In the genomic region with DNA sequence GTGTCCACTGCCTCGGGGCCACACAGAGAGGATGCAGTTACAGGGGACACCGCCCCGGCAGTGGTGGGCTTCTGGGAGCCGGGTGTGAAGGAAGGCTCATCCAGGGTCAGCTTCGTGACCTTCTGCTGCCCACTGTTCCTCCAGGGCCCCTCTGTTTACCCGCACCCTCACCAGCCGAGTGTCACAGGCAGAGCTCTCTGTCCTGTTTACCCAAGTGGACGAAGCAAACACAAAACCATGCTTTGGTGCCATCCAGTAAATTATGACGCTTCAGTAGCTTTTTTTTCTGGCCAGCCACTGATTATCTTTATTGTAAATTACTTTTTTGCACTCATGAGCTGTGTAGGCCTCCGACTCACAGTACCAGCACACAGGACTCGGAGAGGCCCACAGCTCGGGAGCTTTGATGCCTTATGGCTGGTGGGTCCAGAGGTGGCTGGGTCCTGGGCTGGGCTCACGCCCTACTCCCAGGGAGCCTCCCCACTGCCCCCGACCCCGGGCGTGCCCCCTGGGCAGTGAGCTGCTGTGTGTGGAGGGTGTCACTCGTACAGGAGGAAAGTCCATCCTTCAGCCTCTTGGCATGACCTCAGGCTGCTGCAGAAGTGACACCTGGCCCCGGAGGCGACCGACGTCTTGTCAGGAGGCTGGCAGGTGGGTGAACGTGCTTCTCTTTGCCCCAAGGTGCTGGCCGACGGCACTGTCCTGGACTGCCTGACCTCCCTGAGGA, we compare ENCODE assay signal across 30 cellular contexts. TPM values are rescaled to one million over a fixed set of nuclear protein-coding genes. Genes with fewer than 3 reads are reported as not detected.
"Had no signal": no experiment of that assay in that cellular context is flagged by ENCODE, and none has a peak within 500 bp of the region (broad histone marks: within the 10 kb centered on the region; RNA-seq: fewer than 3 reads in every experiment).

No MANE protein-coding gene starts in this region.

- H3K4me3 Mint-ChIP-seq: dendritic cell treated with granulocyte-macrophage colony-stimulating factor and Interleukin-4, amounts not matched to agents 40 ng/mL and 50 ng/mL, for 4 days; naive thymus-derived CD8-positive, alpha-beta T cell; nephron progenitor cell; type B pancreatic cell had no signal

- DNase-seq: colonic mucosa; effector CD8-positive, alpha-beta T cell; esophagus squamous epithelium; foreskin melanocyte; kidney; lower lobe of right lung; naive thymus-derived CD8-positive, alpha-beta T cell; nephron progenitor cell; occipital lobe; retina; stimulated activated CD4-positive, alpha-beta T cell treated with anti-CD3 and anti-CD28 coated beads, Interleukin-12 subunit alpha, Interleukin-12 subunit beta, amount 100 ng/mL, for 4 hours; stimulated activated CD4-positive, alpha-beta T cell treated with anti-CD3 and anti-CD28 coated beads, Interleukin-1b, Interleukin-23, amount 100 ng/mL, for 48 hours; stimulated activated CD4-positive, alpha-beta T cell treated with anti-CD3 and anti-CD28 coated beads, Interleukin-4, amount 100 ng/mL, for 1 hour; stimulated activated CD8-positive, alpha-beta memory T cell treated with anti-CD3 and anti-CD28 coated beads, Interleukin-4, amount 100 ng/mL, for 48 hours; stimulated activated naive CD4-positive, alpha-beta T cell treated with Interleukin-2 at 50 U/mL for 16 hours; stomach; thyroid gland had no signal

- H3K36me3 ChIP-seq: colonic mucosa had no signal

- ATAC-seq: left lung; naive thymus-derived CD8-positive, alpha-beta T cell; sciatic nerve had no signal

- H3K27ac ChIP-seq: colonic mucosa, esophagus squamous epithelium, left lung, lower lobe of right lung, pancreas, stomach, thyroid gland had no signal

- H3K9me3 Mint-ChIP-seq: dendritic cell treated with granulocyte-macrophage colony-stimulating factor and Interleukin-4, amounts not matched to agents 40 ng/mL and 50 ng/mL, for 4 days; naive thymus-derived CD8-positive, alpha-beta T cell had no signal

- H3K4me1 ChIP-seq: colonic mucosa, lower lobe of right lung, pancreas, thyroid gland had no signal

- H3K9me3 ChIP-seq: colonic mucosa, esophagus squamous epithelium, left lung, lower lobe of right lung, pancreas, stomach, thyroid gland had no signal

- H3K4me2 ChIP-seq: smooth muscle cell had no signal

- H3K27ac Mint-ChIP-seq: dendritic cell treated with granulocyte-macrophage colony-stimulating factor and Interleukin-4, amounts not matched to agents 40 ng/mL and 50 ng/mL, for 4 days; nephron progenitor cell; type B pancreatic cell had no signal

- H3K27me3 Mint-ChIP-seq: dendritic cell treated with granulocyte-macrophage colony-stimulating factor and Interleukin-4, amounts not matched to agents 40 ng/mL and 50 ng/mL, for 4 days; naive thymus-derived CD8-positive, alpha-beta T cell; type B pancreatic cell had no signal

- H3K27me3 ChIP-seq: colonic mucosa, esophagus squamous epithelium, left lung, pancreas, stomach, thyroid gland had no signal

- H3K4me3 ChIP-seq: colonic mucosa, esophagus squamous epithelium, left lung, lower lobe of right lung, pancreas, smooth muscle cell, stomach, thyroid gland had no signal

RNA-seq across cellular contexts. Expression of gene GAL3ST2, which starts 32.4 kb away (rescaled TPM):
- total RNA-seq: endothelial cell of umbilical vein; epithelial cell of proximal tubule; left lung; lower lobe of right lung; mesenteric fat pad; myocyte; naive thymus-derived CD8-positive, alpha-beta T cell; pancreas; posterior vena cava; pulmonary artery endothelial cell; sciatic nerve; smooth muscle cell; thyroid gland; urinary bladder had no signal
- polyA plus RNA-seq: endothelial cell of umbilical vein; naive thymus-derived CD8-positive, alpha-beta T cell; pancreas; stomach; urinary bladder had no signal
